12 cellular contexts compared by ENCODE assay signal in the genomic region with DNA sequence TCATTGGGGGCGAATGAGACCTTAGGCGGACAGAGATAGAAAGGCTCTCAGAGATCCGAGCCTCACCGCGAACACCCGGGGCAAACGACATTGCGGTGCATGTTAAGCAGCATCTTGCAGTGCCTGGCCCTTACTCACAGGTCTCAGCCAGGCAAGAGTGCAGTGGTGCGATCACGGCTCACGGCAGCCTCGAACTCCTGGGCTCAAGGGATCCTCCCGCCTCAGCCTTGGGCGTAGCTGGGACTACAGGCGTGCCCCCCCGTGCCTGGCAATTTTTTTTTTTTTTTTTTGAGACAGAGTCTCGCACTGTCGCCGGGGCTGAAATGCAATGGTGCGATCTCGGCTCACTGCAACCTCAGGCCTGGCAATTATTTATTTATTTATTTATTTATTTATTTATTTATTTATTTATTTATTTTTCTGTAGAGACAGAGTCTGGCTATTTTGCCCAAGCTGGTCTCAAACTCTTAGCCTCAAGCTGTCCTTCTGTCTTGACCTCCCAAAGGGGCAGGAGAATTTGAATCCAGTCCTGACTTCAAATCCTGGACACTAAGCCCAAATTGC. TPM values are rescaled to one million over a fixed set of nuclear protein-coding genes. Genes with fewer than 3 reads are reported as not detected.
A peak's percentile ranks its signal among the peaks of the same experiment; 100 is the strongest.
DNase-seq lines count a peak whose midpoint lies in the region; ATAC-seq, FAIRE-seq and TF ChIP-seq lines count a peak whose summit lies in the region.
"Had no signal": no experiment of that assay in that cellular context is flagged by ENCODE, and none has a peak within 500 bp of the region (broad histone marks: within the 10 kb centered on the region; RNA-seq: fewer than 3 reads in every experiment).

No MANE protein-coding gene starts in this region.

- no peak overlapping the region for H3K27ac Mint-ChIP-seq in activated T-cell treated with anti-CD3 and anti-CD28 coated beads, Interleukin-2, amount 50 U/mL, for 72 hours
- no peak overlapping the region for H3K27ac Mint-ChIP-seq in activated T-helper 17 cell treated with anti-CD3 and anti-CD28 coated beads, Interleukin-2, amount 50 U/mL, for 72 hours

- H3K27ac ChIP-seq in tibial nerve = peak overlapping the region in 3 of 4 donors; percentile 14 to 88 (median 84)

- H3K9me3 Mint-ChIP-seq in activated T-cell treated with anti-CD3 and anti-CD28 coated beads, Interleukin-2, amount 50 U/mL, for 72 hours = no peaks in the 10 kb centered on the region
- no peaks in the 10 kb centered on the region for H3K9me3 Mint-ChIP-seq in activated T-helper 17 cell treated with anti-CD3 and anti-CD28 coated beads, Interleukin-2, amount 50 U/mL, for 72 hours

- WGBS in tibial nerve, 2 donors = 67 to 69% methylated on average over 21 of the region's 21 CpGs

- H3K36me3 Mint-ChIP-seq in activated T-cell treated with anti-CD3 and anti-CD28 coated beads, Interleukin-2, amount 50 U/mL, for 72 hours (ENCODE audit: insufficient read depth in 2 of 2) = no peaks in the 10 kb centered on the region
- H3K36me3 Mint-ChIP-seq in activated T-helper 17 cell treated with anti-CD3 and anti-CD28 coated beads, Interleukin-2, amount 50 U/mL, for 72 hours (ENCODE audit: low read depth) = no peaks in the 10 kb centered on the region

- H3K9me3 ChIP-seq in tibial nerve = no peaks in the 10 kb centered on the region

- peaks cover 0 to 25% (median 4%) of the 10 kb centered on the region in 4 donors for H3K4me1 ChIP-seq in tibial nerve

- TF ChIP-seq CTCF in kidney epithelial cell (IDR thresholded peaks at IDR 0.05; ENCODE audit: insufficient read depth, low read length, poor library complexity, severe bottlenecking) = no peak
- TF ChIP-seq CTCF in tibial nerve (IDR thresholded peaks at IDR 0.05) = no peak

- no peak for ATAC-seq in activated T-cell treated with anti-CD3 and anti-CD28 coated beads, Interleukin-2, amount 50 U/mL, for 72 hours (replicated peaks in 1 of 2)
- ATAC-seq in activated T-helper 17 cell treated with anti-CD3 and anti-CD28 coated beads, Interleukin-2, amount 50 U/mL, for 72 hours (replicated peaks) = no peak

- TF ChIP-seq EP300 in tibial nerve (IDR thresholded peaks at IDR 0.05) = no peak

- H3K4me3 ChIP-seq in kidney epithelial cell (ENCODE audit: low read depth, low read length) (peak overlapping the region; percentile 53), tibial nerve (peak overlapping the region; percentile 53 to 80 (median 54))

- FAIRE-seq in frontal cortex (lab: Jason Lieb, UNC) = no peak

- TF ChIP-seq POLR2A in tibial nerve (IDR thresholded peaks at IDR 0.05) = no peak

- DNase-seq in activated T-cell treated with anti-CD3 and anti-CD28 coated beads, Interleukin-2, amount 50 U/mL, for 72 hours = no peak
- DNase-seq in activated T-cell treated with anti-CD3 and anti-CD28 coated beads, Interleukin-2, amount 50 U/mL, for 48 hours = no peak
- DNase-seq in kidney epithelial cell (ENCODE audit: low read depth) (no peak), tibial nerve (ENCODE audit: low spot score in 2 of 2) (no peak), frontal cortex (ENCODE audit: low spot score in 2 of 2) (no peak), KG1 (lab: John Stamatoyannopoulos, UW) (no peak), NCI-H1105 treated with DMSO at 0.1 percent for 48 hours (lab: John Stamatoyannopoulos, UW) (no peak)
- DNase-seq: erythroblast, NCI-H524 treated with DMSO at 0.1 percent for 48 hours, trophoblast cell had no signal

- peak overlapping the region; percentile 47 to 64 for H3K4me3 Mint-ChIP-seq in activated T-cell treated with anti-CD3 and anti-CD28 coated beads, Interleukin-2, amount 50 U/mL, for 72 hours
- peak overlapping the region; percentile 39 for H3K4me3 Mint-ChIP-seq in activated T-helper 17 cell treated with anti-CD3 and anti-CD28 coated beads, Interleukin-2, amount 50 U/mL, for 72 hours

- peaks cover 45% of the 10 kb centered on the region for H3K27me3 Mint-ChIP-seq in activated T-cell treated with anti-CD3 and anti-CD28 coated beads, Interleukin-2, amount 50 U/mL, for 72 hours (ENCODE audit: low read depth)
- H3K27me3 Mint-ChIP-seq in activated T-helper 17 cell treated with anti-CD3 and anti-CD28 coated beads, Interleukin-2, amount 50 U/mL, for 72 hours = peaks cover 37% of the 10 kb centered on the region

- H3K27me3 ChIP-seq in kidney epithelial cell (ENCODE audit: control insufficient read depth, insufficient read depth, low read length) (no peaks in the 10 kb centered on the region), tibial nerve (peaks cover 0 to 16% of the 10 kb centered on the region in 2 donors)

- H3K4me1 Mint-ChIP-seq in activated T-cell treated with anti-CD3 and anti-CD28 coated beads, Interleukin-2, amount 50 U/mL, for 72 hours (ENCODE audit: low read depth) = no peaks in the 10 kb centered on the region
- H3K4me1 Mint-ChIP-seq in activated T-helper 17 cell treated with anti-CD3 and anti-CD28 coated beads, Interleukin-2, amount 50 U/mL, for 72 hours = no peaks in the 10 kb centered on the region

- H3K36me3 ChIP-seq in kidney epithelial cell (ENCODE audit: control insufficient read depth, insufficient read depth, low read length) (no peaks in the 10 kb centered on the region), tibial nerve (no peaks in the 10 kb centered on the region)

RNA-seq across cellular contexts. Expression of a gene that starts 1.3 kb away (rescaled TPM):
- under 1 TPM in 1 of 2 donors, not detected in 1; 0.19 TPM for total RNA-seq in activated T-cell treated with anti-CD3 and anti-CD28 coated beads, Interleukin-2, amount 50 U/mL, for 72 hours
- under 1 TPM; 0.11 to 0.24 TPM for total RNA-seq in activated T-helper 17 cell treated with anti-CD3 and anti-CD28 coated beads, Interleukin-2, amount 50 U/mL, for 72 hours
- total RNA-seq in kidney epithelial cell (126 TPM in 2 replicates), tibial nerve (10 to 100 TPM; 46.3 to 80.6 (median 67.1) TPM), frontal cortex (1.2 TPM)

RNA-seq across cellular contexts. Expression of a gene that starts 27.9 kb away (rescaled TPM):
- not detected for total RNA-seq in activated T-cell treated with anti-CD3 and anti-CD28 coated beads, Interleukin-2, amount 50 U/mL, for 72 hours
- total RNA-seq in activated T-helper 17 cell treated with anti-CD3 and anti-CD28 coated beads, Interleukin-2, amount 50 U/mL, for 72 hours = not detected
- total RNA-seq in kidney epithelial cell (0.27 and 0.58 TPM in 2 replicates), tibial nerve (10 to 100 TPM; 13.0 to 22.1 (median 16.8) TPM), frontal cortex (2.4 TPM)
- total RNA-seq: activated CD8-positive, alpha-beta memory T cell treated with anti-CD3 and anti-CD28 coated beads for 36 hours had no signal

Comparison
In these comparisons a context has a peak if more than half of its experiments do, and no peak if none do; other contexts are left out.
1. RNA of a gene that starts 1.3 kb away (total RNA-seq): 126 TPM in kidney epithelial cell and 46.3 to 80.6 TPM in tibial nerve; 1.2 TPM in frontal cortex (single experiment), 0.11 to 0.24 TPM in activated T-helper 17 cell treated with anti-CD3 and anti-CD28 coated beads, Interleukin-2, amount 50 U/mL, for 72 hours and 0.19 TPM in activated T-cell treated with anti-CD3 and anti-CD28 coated beads, Interleukin-2, amount 50 U/mL, for 72 hours; every median in the first group is over 10 times any median in the second.